9 cellular contexts compared by ENCODE assay signal in the genomic region with DNA sequence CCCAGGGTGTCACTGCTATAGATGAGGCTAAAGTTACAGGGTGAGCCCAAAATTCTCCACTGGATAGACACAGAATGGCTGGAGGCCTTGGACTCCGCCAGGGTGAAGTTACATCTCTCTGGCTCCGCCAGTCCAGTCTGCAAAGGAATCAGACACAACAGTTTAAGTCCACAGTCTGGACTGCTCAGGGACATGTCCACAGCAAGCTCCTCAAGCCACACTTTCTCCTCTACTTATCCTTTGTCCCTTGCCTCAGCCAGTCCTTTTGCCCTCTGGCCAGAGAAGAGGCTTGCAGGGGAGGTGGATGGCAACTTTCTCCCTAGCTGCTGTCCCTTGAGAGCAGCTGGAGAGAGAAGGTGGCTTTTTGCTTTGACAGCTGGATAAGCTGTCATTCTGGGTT. TPM values are rescaled to one million over a fixed set of nuclear protein-coding genes. Genes with fewer than 3 reads are reported as not detected.
DNase-seq lines count a peak whose midpoint lies in the region; ATAC-seq and TF ChIP-seq lines count a peak whose summit lies in the region.
"Had no signal": no experiment of that assay in that cellular context is flagged by ENCODE, and none has a peak within 500 bp of the region (broad histone marks: within the 10 kb centered on the region; RNA-seq: fewer than 3 reads in every experiment).

No MANE protein-coding gene starts in this region.

- no peak for TF ChIP-seq POLR2A in upper lobe of left lung (IDR thresholded peaks at IDR 0.05)

- H3K9me3 Mint-ChIP-seq in activated naive CD8-positive, alpha-beta T cell (ENCODE audit: low read depth), result peaks cover 4% of the 10 kb centered on the region
- no peaks in the 10 kb centered on the region for H3K9me3 Mint-ChIP-seq in activated naive CD8-positive, alpha-beta T cell treated with anti-CD3 and anti-CD28 coated beads for 36 hours
- H3K9me3 Mint-ChIP-seq in memory B cell, result peaks cover 2% of the 10 kb centered on the region

- H3K4me3 Mint-ChIP-seq in activated naive CD8-positive, alpha-beta T cell, result peak overlapping the region; percentile 73
- H3K4me3 Mint-ChIP-seq in activated naive CD8-positive, alpha-beta T cell treated with anti-CD3 and anti-CD28 coated beads for 36 hours, result no peak overlapping the region
- peak overlapping the region; percentile 46 for H3K4me3 Mint-ChIP-seq in memory B cell

- peaks cover 6 to 17% (median 15%) of the 10 kb centered on the region in 4 donors for H3K4me1 ChIP-seq in upper lobe of left lung

- TF ChIP-seq EP300 in upper lobe of left lung (IDR thresholded peaks at IDR 0.05), result no peak

- ATAC-seq in memory B cell (ENCODE audit: low read depth) (no peak), upper lobe of left lung (ENCODE audit: low FRiP score in 2 of 2) (peak in 1 of 2 donors; percentile 27), HG02759 (IDR thresholded peaks at IDR 0.05; ENCODE audit: unreplicated experiment) (no peak)

- H3K4me1 Mint-ChIP-seq in activated naive CD8-positive, alpha-beta T cell (ENCODE audit: low read depth), result peaks cover 7% of the 10 kb centered on the region
- peaks cover 4% of the 10 kb centered on the region for H3K4me1 Mint-ChIP-seq in activated naive CD8-positive, alpha-beta T cell treated with anti-CD3 and anti-CD28 coated beads for 36 hours
- peaks cover 8% of the 10 kb centered on the region for H3K4me1 Mint-ChIP-seq in memory B cell

- peaks cover 35% of the 10 kb centered on the region for H3K27me3 Mint-ChIP-seq in activated naive CD8-positive, alpha-beta T cell
- H3K27me3 Mint-ChIP-seq in activated naive CD8-positive, alpha-beta T cell treated with anti-CD3 and anti-CD28 coated beads for 36 hours, result peaks cover 48% of the 10 kb centered on the region
- H3K27me3 Mint-ChIP-seq in memory B cell, result peaks cover 12% of the 10 kb centered on the region

- TF ChIP-seq CTCF in upper lobe of left lung (IDR thresholded peaks at IDR 0.05), result no peak

- no peak for DNase-seq in activated naive CD8-positive, alpha-beta T cell treated with anti-CD3 and anti-CD28 coated beads for 36 hours
- no peak for DNase-seq in memory B cell (ENCODE audit: low spot score in 2 of 2)
- no peak for DNase-seq in upper lobe of left lung
- no peak for DNase-seq in Ammon's horn (ENCODE audit: low spot score)
- DNase-seq in LoVo (ENCODE audit: low spot score), result no peak
- DNase-seq: NCI-H510A had no signal

- no peaks in the 10 kb centered on the region for H3K9me3 ChIP-seq in upper lobe of left lung

- WGBS in upper lobe of left lung, 2 donors, result 60 to 91% methylated on average over 1 to 2 of the region's 2 CpGs

- H3K27me3 ChIP-seq in upper lobe of left lung, result peaks cover 0 to 3% (median 0%) of the 10 kb centered on the region in 4 donors

- no peaks in the 10 kb centered on the region for H3K36me3 Mint-ChIP-seq in activated naive CD8-positive, alpha-beta T cell
- H3K36me3 Mint-ChIP-seq in activated naive CD8-positive, alpha-beta T cell treated with anti-CD3 and anti-CD28 coated beads for 36 hours, result no peaks in the 10 kb centered on the region
- peaks cover 6% of the 10 kb centered on the region for H3K36me3 Mint-ChIP-seq in memory B cell

- H3K36me3 ChIP-seq in upper lobe of left lung, result no peaks in the 10 kb centered on the region

- H3K4me3 ChIP-seq in upper lobe of left lung, result peak overlapping the region; percentile 22 to 58 (median 50)

- no peak overlapping the region for H3K27ac Mint-ChIP-seq in activated naive CD8-positive, alpha-beta T cell
- no peak overlapping the region for H3K27ac Mint-ChIP-seq in activated naive CD8-positive, alpha-beta T cell treated with anti-CD3 and anti-CD28 coated beads for 36 hours
- H3K27ac Mint-ChIP-seq in memory B cell, result no peak overlapping the region

- H3K27ac ChIP-seq in cingulate gyrus (ENCODE audit: low read depth, low read length) (peak overlapping the region; percentile 39), upper lobe of left lung (peak overlapping the region; percentile 73 to 86 (median 80))

RNA-seq across cellular contexts. Expression of gene PTPRB, which starts 28.0 kb away (rescaled TPM):
- total RNA-seq in activated naive CD8-positive, alpha-beta T cell treated with anti-CD3 and anti-CD28 coated beads for 36 hours, result not detected
- 100 to 1,000 TPM in 1 of 6 donors, 10 to 100 TPM in 5; 68.8 to 113 (median 80.8) TPM for total RNA-seq in upper lobe of left lung

Comparison
In these comparisons a context has a peak if more than half of its experiments do, and no peak if none do; other contexts are left out.
1. RNA of gene PTPRB, which starts 28.0 kb away (total RNA-seq): 68.8 to 113 TPM in upper lobe of left lung; not detected in activated naive CD8-positive, alpha-beta T cell treated with anti-CD3 and anti-CD28 coated beads for 36 hours; every median in the first group is over 10 times any median in the second.